In genomic region chr9:4840018-4840417, GRCh38 we compare ENCODE assay signal across 16 cellular contexts. TPM values are rescaled to one million over a fixed set of nuclear protein-coding genes. Genes with fewer than 3 reads are reported as not detected.
A peak's percentile ranks its signal among the peaks of the same experiment; 100 is the strongest.
DNase-seq lines count a peak whose midpoint lies in the region; ATAC-seq, FAIRE-seq and TF ChIP-seq lines count a peak whose summit lies in the region.
"Had no signal": no experiment of that assay in that cellular context is flagged by ENCODE, and none has a peak within 500 bp of the region (broad histone marks: within the 10 kb centered on the region; RNA-seq: fewer than 3 reads in every experiment).

No MANE protein-coding gene starts in this region.

- POLR2A ChIA-PET in HepG2 (lab: Yijun Ruan, JAX) = interaction anchor here (0.7 to 4.7 kb wide), 13 partner anchors 11 to 162 kb away, joined by 3 to 30 read pairs (median 6); partner anchors contain the start of genes AK3, JAK2 and RCL1

- no peaks in the 10 kb centered on the region for H3K27me3 ChIP-seq in HepG2 (ENCODE audit: control insufficient read depth in 1 of 2, insufficient read depth in 2 of 2, low read length in 2 of 2)
- H3K27me3 ChIP-seq: MG63 had no signal

- TF ChIP-seq RAD21 in HepG2 (CRISPR knock-in tag; IDR thresholded peaks at IDR 0.05) = no peak

- peak overlapping the region; percentile 27 for H3K4me3 Mint-ChIP-seq in stimulated activated naive CD8-positive, alpha-beta T cell treated with anti-CD3 and anti-CD28 coated beads, Interleukin-15, Interleukin-2, amounts not matched to agents 100 ng/mL and 50 ng/mL, for 24 hours
- H3K4me3 Mint-ChIP-seq in activated naive CD8-positive, alpha-beta T cell = no peak overlapping the region

- peaks cover 83% of the 10 kb centered on the region for H3K4me1 ChIP-seq in HepG2 (ENCODE audit: insufficient read depth, low read length)

- FAIRE-seq in HepG2 (lab: Jason Lieb, UNC) = no peak
- FAIRE-seq in HTR-8/SVneo (lab: Jason Lieb, UNC) = no peak

- no peaks in the 10 kb centered on the region for H4K20me1 ChIP-seq in HepG2 (ENCODE audit: insufficient read depth, low read length)

- H3K36me3 Mint-ChIP-seq in stimulated activated naive CD8-positive, alpha-beta T cell treated with anti-CD3 and anti-CD28 coated beads, Interleukin-15, Interleukin-2, amounts not matched to agents 100 ng/mL and 50 ng/mL, for 24 hours (ENCODE audit: low read depth) = peaks cover 74% of the 10 kb centered on the region
- H3K36me3 Mint-ChIP-seq in activated naive CD8-positive, alpha-beta T cell = peaks cover 34% of the 10 kb centered on the region

- peaks cover 1 to 29% of the 10 kb centered on the region in 2 experiments; a peak in 4 of 5 replicates for H3K36me3 ChIP-seq in HepG2 (replicated peaks in 1 of 2; ENCODE audit: control insufficient read depth in 1 of 2, insufficient read depth in 2 of 2, low read length in 2 of 2)
- H3K36me3 ChIP-seq: MG63 had no signal

- H3K4me3 ChIP-seq in HepG2 (replicated peaks in 1 of 3; ENCODE audit: insufficient read depth in 1 of 3, low read depth in 2 of 3, low read length in 3 of 3) = peak overlapping the region in 1 of 3 experiments; percentile 55; a peak in 3 of 6 replicates
- H3K4me3 ChIP-seq: MG63 had no signal

- no peaks in the 10 kb centered on the region for H3K9me3 Mint-ChIP-seq in stimulated activated naive CD8-positive, alpha-beta T cell treated with anti-CD3 and anti-CD28 coated beads, Interleukin-15, Interleukin-2, amounts not matched to agents 100 ng/mL and 50 ng/mL, for 24 hours
- no peaks in the 10 kb centered on the region for H3K9me3 Mint-ChIP-seq in activated naive CD8-positive, alpha-beta T cell (ENCODE audit: low read depth)

- no peak for DNase-seq in stimulated activated naive CD8-positive, alpha-beta T cell treated with anti-CD3 and anti-CD28 coated beads, Interleukin-15, Interleukin-2, amounts not matched to agents 100 U/mL and 50 U/mL, for 24 hours
- DNase-seq in HepG2 (ENCODE audit: low spot score) (no peak), HTR-8/SVneo (ENCODE audit: insufficient read length, low spot score) (no peak), medulla oblongata (ENCODE audit: extremely low spot score) (no peak)
- DNase-seq: C1 segment of cervical spinal cord, DMS153, H7, MG63, NCI-H1105, NCI-H187 treated with DMSO at 0.1 percent for 48 hours, NCI-H774 had no signal

- no peaks in the 10 kb centered on the region for H3K9me3 ChIP-seq in HepG2 (ENCODE audit: low read length)
- H3K9me3 ChIP-seq: MG63 had no signal

- intact Hi-C loops in HepG2 (cut with micrococcal nuclease; ENCODE audit: unreplicated experiment) = no loop called here

- no peaks in the 10 kb centered on the region for H3K27me3 Mint-ChIP-seq in stimulated activated naive CD8-positive, alpha-beta T cell treated with anti-CD3 and anti-CD28 coated beads, Interleukin-15, Interleukin-2, amounts not matched to agents 100 ng/mL and 50 ng/mL, for 24 hours
- no peaks in the 10 kb centered on the region for H3K27me3 Mint-ChIP-seq in activated naive CD8-positive, alpha-beta T cell

- ATAC-seq in stimulated activated naive CD8-positive, alpha-beta T cell treated with anti-CD3 and anti-CD28 coated beads, Interleukin-15, Interleukin-2, amounts not matched to agents 100 U/mL and 50 U/mL, for 24 hours = no peak
- ATAC-seq in HepG2 = no peak
- no peak for ATAC-seq in GM18867 (IDR thresholded peaks at IDR 0.05; ENCODE audit: unreplicated experiment)
- ATAC-seq: Panc1, Right ventricle myocardium inferior had no signal

- in situ Hi-C loops in HepG2 (cut with HindIII; ENCODE audit: extremely low pct_ligation_motif_present, low pct_unique_long_range_greater_than_20kb) = no loop called here

- H3K4me1 Mint-ChIP-seq in stimulated activated naive CD8-positive, alpha-beta T cell treated with anti-CD3 and anti-CD28 coated beads, Interleukin-15, Interleukin-2, amounts not matched to agents 100 ng/mL and 50 ng/mL, for 24 hours (ENCODE audit: low read depth) = peaks cover 46% of the 10 kb centered on the region
- peaks cover 31% of the 10 kb centered on the region for H3K4me1 Mint-ChIP-seq in activated naive CD8-positive, alpha-beta T cell (ENCODE audit: low read depth)

- WGBS in HepG2 (ENCODE audit: low lambda C conversion rate) = 55% methylated on average over 4 of the region's 4 CpGs

- H3K27ac Mint-ChIP-seq in stimulated activated naive CD8-positive, alpha-beta T cell treated with anti-CD3 and anti-CD28 coated beads, Interleukin-15, Interleukin-2, amounts not matched to agents 100 ng/mL and 50 ng/mL, for 24 hours = peak overlapping the region; percentile 66
- peak overlapping the region; percentile 58 for H3K27ac Mint-ChIP-seq in activated naive CD8-positive, alpha-beta T cell

- TSS peak; percentile 57 for BruUV-seq in HepG2 (replicated peaks; lab: Mats Ljungman, UMichigan)

- no peak for TF ChIP-seq CTCF in HepG2 (CRISPR knock-in tag; IDR thresholded peaks at IDR 0.05)

- no peak for TF ChIP-seq POLR2A in HepG2 (IDR thresholded peaks at IDR 0.05; ENCODE audit: insufficient read depth in 1 of 2, low read depth in 2 of 2, low read length in 2 of 2)

- peak overlapping the region; percentile 76 for H3K4me2 ChIP-seq in HepG2 (ENCODE audit: low read depth, low read length)

- CTCF ChIA-PET in HepG2 (lab: Yijun Ruan, JAX; ENCODE audit: low intra/inter-chr PET ratio, low total read pairs) = no interaction called here

- peak overlapping the region; percentile 77 for H3K27ac ChIP-seq in HepG2 (ENCODE audit: extremely low read length, insufficient read depth, low read length)

- peaks cover 23% of the 10 kb centered on the region for H3K79me2 ChIP-seq in HepG2 (ENCODE audit: insufficient read depth, low read length)

- TF ChIP-seq EP300 in HepG2 (IDR thresholded peaks at IDR 0.05; ENCODE audit: low read depth in 2 of 2, low read length in 2 of 2) = no peak
- TF ChIP-seq EP300 in HepG2 (CRISPR knock-in tag; IDR thresholded peaks at IDR 0.05; ENCODE audit: borderline replicate concordance) = no peak

- no peak overlapping the region for H2AFZ ChIP-seq in HepG2 (ENCODE audit: low read length)

- peak overlapping the region; percentile 42 for H3K9ac ChIP-seq in HepG2 (ENCODE audit: insufficient read depth, low read depth, low read length)

TF ChIP-seq in HepG2, 621 proteins besides CTCF, POLR2A, EP300 and RAD21:
- TF ChIP-seq SNAI1 (CRISPR knock-in tag; IDR thresholded peaks at IDR 0.05; ENCODE audit: borderline replicate concordance) (peak; percentile 20; the same call in 1 of the 2 replicates), ZKSCAN5 (CRISPR knock-in tag; IDR thresholded peaks at IDR 0.05) (no peak), RBFOX2 (IDR thresholded peaks at IDR 0.05; ENCODE audit: low read depth, low read length) (peak; percentile 60; the same call in 1 of the 2 replicates), MAFK (conservative IDR thresholded peaks at IDR 0.05 in 1 of 2, IDR thresholded peaks at IDR 0.05 in 1 of 2; ENCODE audit: low read length in 2 of 2) (peak; percentile 73 to 84; a peak in 3 of 4 replicates), ZBTB3 (CRISPR knock-in tag; IDR thresholded peaks at IDR 0.05; ENCODE audit: borderline replicate concordance, low read depth) (0 out of 2 replicates have a peak, but pooled peaks have one; percentile 3), BCL6 (CRISPR knock-in tag; IDR thresholded peaks at IDR 0.05) (no peak), MAFF (IDR thresholded peaks at IDR 0.05; ENCODE audit: low read depth, low read length) (peak; percentile 76)

RNA-seq across cellular contexts. Expression of gene RCL1, which starts 47.3 kb away (rescaled TPM):
- total RNA-seq in HepG2 (2016; rRNA removed; fragmentation: Illumina TruSeq; extraction: Trizol) = 31.6 and 33.9 TPM in 2 replicates
- total RNA-seq in HepG2 (2016; cell fraction: cytosol; rRNA removed; fragmentation: Illumina TruSeq; extraction: Trizol; ENCODE audit: low read depth) = 47.2 and 49.8 TPM in 2 replicates
- total RNA-seq in HepG2 (2016; cell fraction: insoluble cytoplasmic fraction; rRNA removed; fragmentation: Illumina TruSeq; extraction: Trizol) = 32.4 and 35.1 TPM in 2 replicates
- 31.7 and 32.8 TPM in 2 replicates for total RNA-seq in HepG2 (2016; cell fraction: membrane; rRNA removed; fragmentation: Illumina TruSeq; extraction: Trizol)
- total RNA-seq in HepG2 (2016; cell fraction: nucleus; rRNA removed; fragmentation: Illumina TruSeq; extraction: Trizol) = 28.3 and 32.7 TPM in 2 replicates
- polyA plus RNA-seq in HepG2 (2011; rRNA removed) = 22.3 and 25.9 TPM in 2 replicates
- 16.4 and 27.5 TPM in 2 replicates for polyA plus RNA-seq in HepG2 (2011; cell fraction: cytosol; rRNA removed)
- 21.0 and 22.1 TPM in 2 replicates for polyA plus RNA-seq in HepG2 (2011; cell fraction: nucleus; rRNA removed)
- polyA plus RNA-seq in HepG2 (2012) = 18.3 and 18.7 TPM in 2 replicates
- 3.6 and 6.7 TPM in 2 replicates for polyA plus RNA-seq in HepG2 (2016; cell fraction: cytosol; fragmentation: Illumina TruSeq; extraction: Trizol; ENCODE audit: low read depth)
- polyA plus RNA-seq in HepG2 (2016; cell fraction: insoluble cytoplasmic fraction; fragmentation: Illumina TruSeq; extraction: Trizol; ENCODE audit: low read depth) = 32.9 and 39.4 TPM in 2 replicates
- polyA plus RNA-seq in HepG2 (2016; cell fraction: membrane; fragmentation: Illumina TruSeq; extraction: Trizol; ENCODE audit: low read depth) = 8.3 and 8.4 TPM in 2 replicates
- polyA plus RNA-seq in HepG2 (2016; cell fraction: nucleus; fragmentation: Illumina TruSeq; extraction: Trizol; ENCODE audit: insufficient read depth, low read depth) = 33.7 and 36.4 TPM in 2 replicates
- polyA minus RNA-seq in HepG2 (2011; rRNA and poly(A)+ RNA removed; ENCODE audit: low replicate concordance) = 32.3 and 35.4 TPM in 2 replicates
- 11.1 and 16.9 TPM in 2 replicates for polyA minus RNA-seq in HepG2 (2011; cell fraction: cytosol; rRNA and poly(A)+ RNA removed)
- polyA minus RNA-seq in HepG2 (2011; cell fraction: nucleus; rRNA and poly(A)+ RNA removed) = 66.7 and 69.2 TPM in 2 replicates
